In genomic region chr10:76905251-76905650, GRCh38 we compare ENCODE assay signal across 26 cellular contexts.
"Had no signal": no experiment of that assay in that cellular context is flagged by ENCODE, and none has a peak within 500 bp of the region (broad histone marks: within the 10 kb centered on the region; RNA-seq: fewer than 3 reads in every experiment).

No MANE protein-coding gene starts in this region.

- H3K4me1 ChIP-seq: lower lobe of right lung, stomach, testis, thyroid gland, transverse colon, upper lobe of left lung, vagina had no signal

- H3K27ac ChIP-seq: lower lobe of right lung, neural progenitor cell, neutrophil, ovary, skin epidermis, stomach, testis, thyroid gland, transverse colon, upper lobe of left lung, vagina had no signal

- H3K36me3 ChIP-seq: lower lobe of right lung, neural progenitor cell, neutrophil, ovary, thyroid gland, transverse colon, upper lobe of left lung, vagina had no signal

- H3K4me2 ChIP-seq: neural progenitor cell had no signal

- DNase-seq: islet precursor cell; lower lobe of right lung; mammary epithelial cell; mesenchymal stem cell; naive B cell; natural killer cell; nephron progenitor cell; occipital lobe; ovary; right cardiac atrium; stimulated activated CD4-positive, alpha-beta T cell treated with anti-CD3 and anti-CD28 coated beads, Interleukin-12 subunit alpha, Interleukin-12 subunit beta, amount 100 ng/mL, for 4 hours; stimulated activated CD4-positive, alpha-beta T cell treated with anti-CD3 and anti-CD28 coated beads, Interleukin-15, amount 100 ng/mL, for 24 hours; stimulated activated CD4-positive, alpha-beta T cell treated with anti-CD3 and anti-CD28 coated beads, Interleukin-2, amount 100 ng/mL, for 24 hours; stimulated activated CD4-positive, alpha-beta T cell treated with anti-CD3 and anti-CD28 coated beads, Interleukin-4, amount 100 ng/mL, for 1 hour; stimulated activated naive B cell treated with anti-CD40 and anti-IgM and Interleukin-4, amounts not matched to agents 10 μg/mL and 1 μg/mL and 100 μg/mL, for 72 hours; stimulated activated naive CD8-positive, alpha-beta T cell treated with anti-CD3 and anti-CD28 coated beads, Interleukin-15, Interleukin-2, amounts not matched to agents 100 U/mL and 50 U/mL, for 24 hours; stomach; testis; thyroid gland; transverse colon; upper lobe of left lung had no signal

- H3K9ac ChIP-seq: neural progenitor cell had no signal

- ATAC-seq: lower lobe of right lung; natural killer cell; sciatic nerve; stimulated activated naive B cell treated with anti-CD40 and anti-IgM and Interleukin-4, amounts not matched to agents 10 μg/mL and 1 μg/mL and 100 μg/mL, for 72 hours; stimulated activated naive CD8-positive, alpha-beta T cell treated with anti-CD3 and anti-CD28 coated beads, Interleukin-15, Interleukin-2, amounts not matched to agents 100 U/mL and 50 U/mL, for 24 hours had no signal

- H3K4me3 ChIP-seq: lower lobe of right lung, neural progenitor cell, ovary, skin epidermis, stomach, testis, thyroid gland, transverse colon, upper lobe of left lung, vagina had no signal

- H3K27me3 ChIP-seq: neural progenitor cell, neutrophil, ovary, stomach, testis, thyroid gland, transverse colon, upper lobe of left lung, vagina had no signal
